Comparison of ENCODE assay signal across 2 cellular contexts in genomic region chr3:99041747-99042146, GRCh38.
TF ChIP-seq lines count a peak whose summit lies in the region.

No MANE protein-coding gene starts in this region.

TF ChIP-seq in IMR-90, 13 proteins besides CTCF, POLR2A, EP300 and RAD21:
- TF ChIP-seq ELK1 (IDR thresholded peaks at IDR 0.05; ENCODE audit: borderline replicate concordance, low read depth, low read length), result no peak
- TF ChIP-seq BHLHE40 (IDR thresholded peaks at IDR 0.05; ENCODE audit: low read depth, low read length), result no peak
- no peak for TF ChIP-seq CHD1 (IDR thresholded peaks at IDR 0.05; ENCODE audit: low read depth, low read length)
- TF ChIP-seq MAFK (IDR thresholded peaks at IDR 0.05; ENCODE audit: low read depth, low read length), result no peak
- no peak for TF ChIP-seq MAZ (IDR thresholded peaks at IDR 0.05; ENCODE audit: borderline replicate concordance, low read depth, low read length)
- TF ChIP-seq CEBPB (IDR thresholded peaks at IDR 0.05; ENCODE audit: low read depth, low read length), result no peak
- no peak for TF ChIP-seq USF2 (IDR thresholded peaks at IDR 0.05; ENCODE audit: low read depth, low read length)
- TF ChIP-seq NFE2L2 (IDR thresholded peaks at IDR 0.05; ENCODE audit: low read depth, low read length), result no peak
- TF ChIP-seq RFX5 (IDR thresholded peaks at IDR 0.05; ENCODE audit: low read depth, low read length), result no peak

TF ChIP-seq in H1, 55 proteins besides CTCF, POLR2A, EP300 and RAD21:
- TF ChIP-seq SIX5 (IDR thresholded peaks at IDR 0.05; ENCODE audit: low read depth, low read length) (no peak), TBP (IDR thresholded peaks at IDR 0.05; ENCODE audit: low read depth, low read length) (no peak), SP1 (IDR thresholded peaks at IDR 0.05; ENCODE audit: low read depth, low read length) (no peak), KDM1A (IDR thresholded peaks at IDR 0.05; ENCODE audit: borderline replicate concordance, low read length) (no peak), SAP30 (IDR thresholded peaks at IDR 0.05; ENCODE audit: insufficient read depth, insufficient replicate concordance, low read length) (no peak), HDAC6 (IDR thresholded peaks at IDR 0.05; ENCODE audit: low read depth, low read length) (no peak), MAX (IDR thresholded peaks at IDR 0.05) (no peak)
